Comparison of ENCODE assay signal across 12 cellular contexts in genomic region chr2:10041711-10042110, GRCh38. TPM values are rescaled to one million over a fixed set of nuclear protein-coding genes. Genes with fewer than 3 reads are reported as not detected.
DNase-seq lines count a peak whose midpoint lies in the region; ATAC-seq and TF ChIP-seq lines count a peak whose summit lies in the region.
"Had no signal": no experiment of that assay in that cellular context is flagged by ENCODE, and none has a peak within 500 bp of the region (broad histone marks: within the 10 kb centered on the region; RNA-seq: fewer than 3 reads in every experiment).

No MANE protein-coding gene starts in this region.

- H3K27me3 ChIP-seq in CD4-positive, CD25-positive, alpha-beta regulatory T cell (ENCODE audit: control insufficient read depth, insufficient read depth, low read length), result no peaks in the 10 kb centered on the region
- H3K27me3 ChIP-seq in hepatocyte, result no peaks in the 10 kb centered on the region
- H3K27me3 ChIP-seq in parathyroid adenoma (ENCODE audit: control insufficient read depth, insufficient read depth, low read length), result no peaks in the 10 kb centered on the region
- no peaks in the 10 kb centered on the region for H3K27me3 ChIP-seq in BE2C

- peaks cover 13% of the 10 kb centered on the region for H3K27me3 Mint-ChIP-seq in CD4-positive, CD25-positive, alpha-beta regulatory T cell

- H3K36me3 ChIP-seq in CD4-positive, CD25-positive, alpha-beta regulatory T cell (ENCODE audit: control insufficient read depth, insufficient read depth, low read length), result peaks cover 3% of the 10 kb centered on the region
- no peaks in the 10 kb centered on the region for H3K36me3 ChIP-seq in hepatocyte (replicated peaks; ENCODE audit: insufficient read depth, low read depth)
- no peaks in the 10 kb centered on the region for H3K36me3 ChIP-seq in parathyroid adenoma (ENCODE audit: control insufficient read depth, insufficient read depth, low read length)
- no peaks in the 10 kb centered on the region for H3K36me3 ChIP-seq in BE2C

- H2AFZ ChIP-seq in hepatocyte (no peak overlapping the region), parathyroid adenoma (no peak overlapping the region)

- peak overlapping the region; percentile 55 for H3K9ac ChIP-seq in parathyroid adenoma

- no peaks in the 10 kb centered on the region for H3K9me2 ChIP-seq in hepatocyte (replicated peaks; ENCODE audit: insufficient read depth)

- peak overlapping the region; percentile 74 to 93 (median 90) for H3K4me3 Mint-ChIP-seq in CD4-positive, CD25-positive, alpha-beta regulatory T cell

- peak overlapping the region in 1 of 3 donors; percentile 93 for H3K27ac Mint-ChIP-seq in CD4-positive, CD25-positive, alpha-beta regulatory T cell

- no peak overlapping the region for H3K27ac ChIP-seq in CD4-positive, CD25-positive, alpha-beta regulatory T cell (ENCODE audit: insufficient read depth, low read length, poor library complexity, severe bottlenecking)
- H3K27ac ChIP-seq in RWPE1 (peak overlapping the region; percentile 96), hepatocyte (no peak overlapping the region), parathyroid adenoma (peak overlapping the region; percentile 99)

- H3K79me2 ChIP-seq in hepatocyte, result peaks cover 7% of the 10 kb centered on the region
- H3K79me2 ChIP-seq in parathyroid adenoma, result peaks cover 12% of the 10 kb centered on the region

- ATAC-seq in CD4-positive, CD25-positive, alpha-beta regulatory T cell (ENCODE audit: low read depth in 2 of 2), result no peak
- no peak for ATAC-seq in stimulated activated naive CD8-positive, alpha-beta T cell treated with anti-CD3 and anti-CD28 coated beads, Interleukin-15, Interleukin-2, amounts not matched to agents 100 U/mL and 50 U/mL, for 24 hours
- ATAC-seq in HG02938 (IDR thresholded peaks at IDR 0.05; ENCODE audit: unreplicated experiment), result no peak

- no peaks in the 10 kb centered on the region for H3K9me3 Mint-ChIP-seq in CD4-positive, CD25-positive, alpha-beta regulatory T cell

- H3K36me3 Mint-ChIP-seq in CD4-positive, CD25-positive, alpha-beta regulatory T cell, result peaks cover 6% of the 10 kb centered on the region

- DNase-seq in CD4-positive, CD25-positive, alpha-beta regulatory T cell, result no peak
- no peak for DNase-seq in RWPE1 (ENCODE audit: low spot score)
- DNase-seq in hepatocyte (ENCODE audit: low spot score), result no peak
- no peak for DNase-seq in AG08396 (ENCODE audit: low spot score)
- DNase-seq in stimulated activated naive CD8-positive, alpha-beta T cell treated with anti-CD3 and anti-CD28 coated beads, Interleukin-15, Interleukin-2, amounts not matched to agents 100 U/mL and 50 U/mL, for 24 hours, result no peak
- DNase-seq in BE2C, result no peak
- DNase-seq: activated CD8-positive, alpha-beta memory T cell treated with anti-CD3 and anti-CD28 coated beads, Interleukin-2, amount 50 U/mL, for 48 hours; cortex of kidney; NCI-H1048; NCI-H748 treated with DMSO at 0.1 percent for 48 hours had no signal

- peaks cover 22% of the 10 kb centered on the region for H3K4me1 ChIP-seq in CD4-positive, CD25-positive, alpha-beta regulatory T cell (ENCODE audit: control insufficient read depth, insufficient read depth, low read length, poor library complexity, severe bottlenecking)
- H3K4me1 ChIP-seq in hepatocyte (ENCODE audit: insufficient read depth) (peaks cover 14% of the 10 kb centered on the region), parathyroid adenoma (peaks cover 57% of the 10 kb centered on the region), BE2C (no peaks in the 10 kb centered on the region)

- CTCF ChIA-PET in RWPE1 (lab: Yijun Ruan, JAX), result interaction anchor here (0.7 kb wide), 1 partner anchor 71 kb away, joined by 3 read pairs; no protein-coding TSS in a partner anchor

- TF ChIP-seq CTCF in RWPE1 (conservative IDR thresholded peaks at IDR 0.05; ENCODE audit: low read depth), result no peak
- TF ChIP-seq CTCF in hepatocyte (IDR thresholded peaks at IDR 0.05; ENCODE audit: poor library complexity), result no peak
- TF ChIP-seq CTCF in parathyroid adenoma (IDR thresholded peaks at IDR 0.05), result no peak
- no peak for TF ChIP-seq CTCF in BE2C (IDR thresholded peaks at IDR 0.05; ENCODE audit: low read depth, low read length)

- peaks cover 4% of the 10 kb centered on the region for H4K20me1 ChIP-seq in hepatocyte (ENCODE audit: insufficient read depth, poor library complexity, severe bottlenecking)

- H3K4me1 Mint-ChIP-seq in CD4-positive, CD25-positive, alpha-beta regulatory T cell, result peaks cover 10 to 48% (median 29%) of the 10 kb centered on the region in 4 donors

- 93% methylated on average over 13 of the region's 14 CpGs for WGBS in hepatocyte (ENCODE audit: low lambda C conversion rate, missing lambda C conversion rate)

- H3K9me3 ChIP-seq in CD4-positive, CD25-positive, alpha-beta regulatory T cell (ENCODE audit: control insufficient read depth in 2 of 2, low read length in 2 of 2), result no peaks in the 10 kb centered on the region
- no peaks in the 10 kb centered on the region for H3K9me3 ChIP-seq in hepatocyte (ENCODE audit: low read depth)
- no peaks in the 10 kb centered on the region for H3K9me3 ChIP-seq in parathyroid adenoma (ENCODE audit: control insufficient read depth, low read length)
- H3K9me3 ChIP-seq in BE2C, result no peaks in the 10 kb centered on the region

- no peak overlapping the region for H3K4me3 ChIP-seq in CD4-positive, CD25-positive, alpha-beta regulatory T cell (ENCODE audit: low read depth, low read length)
- H3K4me3 ChIP-seq in hepatocyte, result no peak overlapping the region
- peak overlapping the region; percentile 72 for H3K4me3 ChIP-seq in parathyroid adenoma (ENCODE audit: low read depth, low read length)
- no peak overlapping the region for H3K4me3 ChIP-seq in BE2C (ENCODE audit: low read depth, low read length)

- POLR2A ChIA-PET in RWPE1 (lab: Yijun Ruan, JAX; ENCODE audit: low non-redundant PET), result no interaction called here

- H3K4me2 ChIP-seq in hepatocyte (peak overlapping the region; percentile 84), parathyroid adenoma (ENCODE audit: low read length) (peak overlapping the region; percentile 95)

RNA-seq across cellular contexts. Expression of gene KLF11, which starts 1.6 kb away (rescaled TPM):
- 38.9 TPM for total RNA-seq in CD4-positive, CD25-positive, alpha-beta regulatory T cell
- 10 to 100 TPM in 2 of 4 donors, 1 to 10 TPM in 2; 5.9 to 22.3 (median 8.9) TPM for polyA plus RNA-seq in CD4-positive, CD25-positive, alpha-beta regulatory T cell
- 8.6 and 11.3 TPM in 2 replicates for total RNA-seq in hepatocyte
- 7.7 and 10.2 TPM in 2 replicates for polyA plus RNA-seq in hepatocyte
- 1.7 TPM for polyA plus RNA-seq in BE2C (2012; ENCODE audit: insufficient read depth, insufficient read length, low read depth)

RNA-seq across cellular contexts. Expression of gene CYS1, which starts 38.5 kb away (rescaled TPM):
- total RNA-seq in CD4-positive, CD25-positive, alpha-beta regulatory T cell, result not detected
- not detected for polyA plus RNA-seq in CD4-positive, CD25-positive, alpha-beta regulatory T cell
- 1.6 and 2.9 TPM in 2 replicates for total RNA-seq in hepatocyte
- 0.62 and 2.7 TPM in 2 replicates for polyA plus RNA-seq in hepatocyte
- not detected for polyA plus RNA-seq in BE2C (2012; ENCODE audit: insufficient read depth, insufficient read length, low read depth)

Comparison
In these comparisons a context has a peak if more than half of its experiments do, and no peak if none do; other contexts are left out.
1. H3K27ac ChIP-seq: peak in RWPE1 (single experiment) and parathyroid adenoma (single experiment); none in CD4-positive, CD25-positive, alpha-beta regulatory T cell (single experiment) and hepatocyte (single experiment).